ENCODE assay signal across 1 cellular context in genomic region chr2:10119027-10119325, GRCh38.
TF ChIP-seq lines count a peak whose summit lies in the region.

No MANE protein-coding gene starts in this region.

TF ChIP-seq in HCT116, 20 proteins besides CTCF, POLR2A, EP300 and RAD21:
- no peak for TF ChIP-seq TCF7L2 (IDR thresholded peaks at IDR 0.05; ENCODE audit: borderline replicate concordance, extremely low read depth, insufficient read depth, insufficient read length)
- no peak for TF ChIP-seq CEBPB (IDR thresholded peaks at IDR 0.05; ENCODE audit: low read depth)
- TF ChIP-seq JUND (IDR thresholded peaks at IDR 0.05): no peak
- no peak for TF ChIP-seq ELF1 (IDR thresholded peaks at IDR 0.05; ENCODE audit: borderline replicate concordance, low read depth)
- no peak for TF ChIP-seq SRF (IDR thresholded peaks at IDR 0.05; ENCODE audit: low read depth)
- TF ChIP-seq POLR2AphosphoS5 (IDR thresholded peaks at IDR 0.05; ENCODE audit: low read depth, low read length): no peak
- no peak for TF ChIP-seq ZNF274 (IDR thresholded peaks at IDR 0.05; ENCODE audit: low read depth, low read length)
- TF ChIP-seq EZH2phosphoT487 (IDR thresholded peaks at IDR 0.05; ENCODE audit: borderline replicate concordance): no peak
